ENCODE assay signal across 2 cellular contexts in the genomic region with DNA sequence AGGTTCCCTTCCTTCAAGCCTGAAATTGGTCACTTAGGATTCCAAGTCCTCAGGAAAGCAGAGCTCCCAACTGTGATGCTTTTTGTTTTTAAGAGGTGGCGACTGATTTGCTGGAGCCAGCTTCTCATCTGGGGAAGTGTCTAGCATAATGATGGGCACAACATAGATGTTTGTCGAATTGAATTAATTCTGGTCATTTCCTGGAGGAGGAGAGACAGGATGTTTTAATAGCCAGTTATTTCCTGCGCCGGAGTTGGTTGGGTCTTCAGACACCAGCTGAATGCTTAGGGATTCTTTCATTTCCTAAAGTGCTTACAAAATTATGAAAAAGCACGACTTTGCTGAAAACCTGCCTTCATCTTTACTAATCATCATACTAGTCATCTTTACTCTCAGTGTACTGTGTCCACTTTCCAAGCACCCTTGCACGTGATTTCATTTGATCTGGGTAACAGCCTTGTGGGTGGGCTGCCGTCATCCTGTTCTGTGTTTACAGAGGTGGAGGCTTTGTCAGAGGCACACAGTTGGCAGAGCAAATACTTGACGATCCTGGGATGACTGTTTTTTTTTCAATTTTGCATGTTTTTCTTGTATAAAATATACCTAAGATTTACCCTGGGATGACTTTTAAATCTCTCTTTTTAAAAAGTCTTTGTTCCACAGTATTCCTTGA.
TF ChIP-seq lines count a peak whose summit lies in the region.

No MANE protein-coding gene starts in this region.

TF ChIP-seq in SK-N-SH, 30 proteins besides CTCF, POLR2A, EP300 and RAD21 (continued from another document):
- TF ChIP-seq REST (IDR thresholded peaks at IDR 0.05; ENCODE audit: low read depth, low read length), result no peak
- TF ChIP-seq JUND (IDR thresholded peaks at IDR 0.05), result no peak
- TF ChIP-seq MXI1 (IDR thresholded peaks at IDR 0.05; ENCODE audit: low read depth, low read length), result no peak
- no peak for TF ChIP-seq RFX5 (IDR thresholded peaks at IDR 0.05; ENCODE audit: low read length)
- TF ChIP-seq USF2 (IDR thresholded peaks at IDR 0.05; ENCODE audit: borderline replicate concordance, low read depth, low read length), result no peak
- TF ChIP-seq SIN3A (IDR thresholded peaks at IDR 0.05; ENCODE audit: borderline replicate concordance, low read depth, low read length), result no peak
- TF ChIP-seq FOSL2 (IDR thresholded peaks at IDR 0.05; ENCODE audit: borderline replicate concordance, low read depth), result no peak
- TF ChIP-seq CHD2 (IDR thresholded peaks at IDR 0.05; ENCODE audit: low read length, partially characterized antibody), result no peak
- TF ChIP-seq RXRA (IDR thresholded peaks at IDR 0.05; ENCODE audit: borderline replicate concordance, low read depth), result no peak

TF ChIP-seq in SK-N-SH treated with all-trans-retinoic acid at 6 μM for 48 hours, 23 proteins besides CTCF, POLR2A, EP300 and RAD21 (continued from another document):
- TF ChIP-seq ZFP3 (CRISPR knock-in tag; IDR thresholded peaks at IDR 0.05), result no peak
- TF ChIP-seq, protein P1, sequence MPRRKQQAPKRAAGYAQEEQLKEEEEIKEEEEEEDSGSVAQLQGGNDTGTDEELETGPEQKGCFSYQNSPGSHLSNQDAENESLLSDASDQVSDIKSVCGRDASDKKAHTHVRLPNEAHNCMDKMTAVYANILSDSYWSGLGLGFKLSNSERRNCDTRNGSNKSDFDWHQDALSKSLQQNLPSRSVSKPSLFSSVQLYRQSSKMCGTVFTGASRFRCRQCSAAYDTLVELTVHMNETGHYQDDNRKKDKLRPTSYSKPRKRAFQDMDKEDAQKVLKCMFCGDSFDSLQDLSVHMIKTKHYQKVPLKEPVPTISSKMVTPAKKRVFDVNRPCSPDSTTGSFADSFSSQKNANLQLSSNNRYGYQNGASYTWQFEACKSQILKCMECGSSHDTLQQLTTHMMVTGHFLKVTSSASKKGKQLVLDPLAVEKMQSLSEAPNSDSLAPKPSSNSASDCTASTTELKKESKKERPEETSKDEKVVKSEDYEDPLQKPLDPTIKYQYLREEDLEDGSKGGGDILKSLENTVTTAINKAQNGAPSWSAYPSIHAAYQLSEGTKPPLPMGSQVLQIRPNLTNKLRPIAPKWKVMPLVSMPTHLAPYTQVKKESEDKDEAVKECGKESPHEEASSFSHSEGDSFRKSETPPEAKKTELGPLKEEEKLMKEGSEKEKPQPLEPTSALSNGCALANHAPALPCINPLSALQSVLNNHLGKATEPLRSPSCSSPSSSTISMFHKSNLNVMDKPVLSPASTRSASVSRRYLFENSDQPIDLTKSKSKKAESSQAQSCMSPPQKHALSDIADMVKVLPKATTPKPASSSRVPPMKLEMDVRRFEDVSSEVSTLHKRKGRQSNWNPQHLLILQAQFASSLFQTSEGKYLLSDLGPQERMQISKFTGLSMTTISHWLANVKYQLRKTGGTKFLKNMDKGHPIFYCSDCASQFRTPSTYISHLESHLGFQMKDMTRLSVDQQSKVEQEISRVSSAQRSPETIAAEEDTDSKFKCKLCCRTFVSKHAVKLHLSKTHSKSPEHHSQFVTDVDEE (CRISPR knock-in tag; IDR thresholded peaks at IDR 0.05), result no peak
TF ChIP-seq in SK-N-SH treated with all-trans-retinoic acid at 6 μM for 48 hours: peak in this region for 0.
